Comparison of ENCODE assay signal across 28 cellular contexts in genomic region chr5:121725450-121725849, GRCh38.
DNase-seq lines count a peak whose midpoint lies in the region; TF ChIP-seq lines count a peak whose summit lies in the region.
"Had no signal": no experiment of that assay in that cellular context is flagged by ENCODE, and none has a peak within 500 bp of the region (broad histone marks: within the 10 kb centered on the region; RNA-seq: fewer than 3 reads in every experiment).

No MANE protein-coding gene starts in this region.

- peaks cover 7% of the 10 kb centered on the region for H3K4me1 ChIP-seq in adipocyte (ENCODE audit: control insufficient read depth, insufficient read depth, low read length)
- H3K4me1 ChIP-seq: A549; BLaER1 treated with 17β-estradiol and CSF1 and Interleukin-3, amounts not matched to agents 10 nM and 100 nM; SJSA1 had no signal

- peaks cover 26% of the 10 kb centered on the region for H3K9me3 Mint-ChIP-seq in HFFc6
- H3K9me3 Mint-ChIP-seq: GM23338 had no signal

- no peaks in the 10 kb centered on the region for H3K27me3 ChIP-seq in adipocyte (replicated peaks; ENCODE audit: control insufficient read depth, insufficient read depth, low read length)
- H3K27me3 ChIP-seq: BLaER1 treated with 17β-estradiol and CSF1 and Interleukin-3, amounts not matched to agents 10 nM and 100 nM; SJSA1 had no signal

- no peaks in the 10 kb centered on the region for H3K9me3 ChIP-seq in adipocyte (ENCODE audit: control insufficient read depth, low read length)
- H3K9me3 ChIP-seq: A549; BLaER1 treated with 17β-estradiol and CSF1 and Interleukin-3, amounts not matched to agents 10 nM and 100 nM; SJSA1 had no signal

- DNase-seq in HT-29 (ENCODE audit: low spot score) (peak; percentile 21), adipocyte (ENCODE audit: low read depth) (peak; percentile 19), iris pigment epithelial cell (ENCODE audit: low read depth) (peak; percentile 3), HFFc6 (no peak), pons (ENCODE audit: low spot score) (no peak), NCI-H446 treated with DMSO at 0.1 percent for 48 hours (lab: John Stamatoyannopoulos, UW) (no peak)
- DNase-seq in stimulated activated naive CD4-positive, alpha-beta T cell (lab: John Stamatoyannopoulos, UW), result no peak
- DNase-seq: AML-193; CD4-positive, alpha-beta T cell; DMS79; GF-D8; H9; Kasumi-1; MV-4-11; NCI-H1105; NCI-H1436 treated with DMSO at 0.1 percent for 48 hours; NCI-H187 treated with DMSO at 0.1 percent for 48 hours; NCI-H2171 treated with DMSO at 0.1 percent for 48 hours; NCI-H524 treated with DMSO at 0.1 percent for 48 hours; NCI-H774; NK-92 treated with Interleukin-12 subunit alpha and Interleukin-12 subunit beta, amount 100 ng/mL, for 24 hours; Right ventricle myocardium superior; RPMI8226 had no signal

- no peak for TF ChIP-seq CTCF in HFFc6 (IDR thresholded peaks at IDR 0.05)

- H3K4me1 Mint-ChIP-seq in HFFc6 (ENCODE audit: low read depth), result no peaks in the 10 kb centered on the region
- H3K4me1 Mint-ChIP-seq: H9 had no signal

- no peak overlapping the region for H3K4me3 Mint-ChIP-seq in HFFc6
- H3K4me3 Mint-ChIP-seq: CD4-positive, alpha-beta T cell; GM23338; H9 had no signal

- no peak overlapping the region for H3K27ac Mint-ChIP-seq in HFFc6
- H3K27ac Mint-ChIP-seq: CD4-positive, alpha-beta T cell; GM23338; H9 had no signal

- H3K9ac ChIP-seq in adipocyte (ENCODE audit: low read length), result no peak overlapping the region
- H3K9ac ChIP-seq: BLaER1 treated with 17β-estradiol and CSF1 and Interleukin-3, amounts not matched to agents 10 nM and 100 nM had no signal

- H3K27me3 Mint-ChIP-seq in HFFc6 (ENCODE audit: insufficient read depth), result no peaks in the 10 kb centered on the region
- H3K27me3 Mint-ChIP-seq: CD4-positive, alpha-beta T cell had no signal

- no peak overlapping the region for H3K4me3 ChIP-seq in adipocyte (ENCODE audit: low read length)
- H3K4me3 ChIP-seq: A549; BLaER1 treated with 17β-estradiol and CSF1 and Interleukin-3, amounts not matched to agents 10 nM and 100 nM; GM23338; K562; SJSA1 had no signal

- no peaks in the 10 kb centered on the region for H3K36me3 Mint-ChIP-seq in HFFc6 (ENCODE audit: low read depth)

- no peaks in the 10 kb centered on the region for H3K36me3 ChIP-seq in adipocyte (ENCODE audit: control insufficient read depth, insufficient read depth, low read length, severe bottlenecking)
- H3K36me3 ChIP-seq: BLaER1 treated with 17β-estradiol and CSF1 and Interleukin-3, amounts not matched to agents 10 nM and 100 nM; SJSA1 had no signal

Comparison
In these comparisons a context has a peak if more than half of its experiments do, and no peak if none do; other contexts are left out.
1. DNase-seq: peak in HT-29 (single experiment), adipocyte (single experiment) and iris pigment epithelial cell (single experiment); none in stimulated activated naive CD4-positive, alpha-beta T cell (0 of 6), HFFc6 (single experiment), pons (single experiment) and NCI-H446 treated with DMSO at 0.1 percent for 48 hours (single experiment).